7 cellular contexts compared by ENCODE assay signal in the genomic region with DNA sequence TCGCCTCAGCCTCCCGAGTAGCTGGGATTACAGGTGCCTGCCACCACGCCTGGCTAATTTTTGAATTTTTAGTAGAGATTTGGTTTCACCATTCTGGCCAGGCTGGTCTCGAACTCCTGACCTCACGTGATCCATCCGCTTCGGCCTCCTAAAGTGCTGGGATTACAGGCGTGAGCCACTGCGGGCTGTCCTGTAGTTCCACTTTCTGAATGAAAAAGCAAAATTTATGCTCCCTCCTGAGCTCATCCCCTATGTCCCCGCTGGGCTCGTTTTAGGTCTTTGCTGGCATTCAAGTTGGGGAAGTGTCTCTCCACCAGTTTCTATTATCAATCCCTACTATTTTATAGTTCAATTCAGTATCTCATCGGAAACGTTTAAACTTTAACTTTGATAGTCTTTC. TPM values are rescaled to one million over a fixed set of nuclear protein-coding genes. Genes with fewer than 3 reads are reported as not detected.
DNase-seq lines count a peak whose midpoint lies in the region; ATAC-seq and TF ChIP-seq lines count a peak whose summit lies in the region.

No MANE protein-coding gene starts in this region.

- H3K9me3 ChIP-seq in RWPE2 (ENCODE audit: severe bottlenecking) = no peaks in the 10 kb centered on the region
- no peaks in the 10 kb centered on the region for H3K9me3 ChIP-seq in gastrocnemius medialis

- H3K27ac ChIP-seq in RWPE2 (ENCODE audit: poor library complexity, severe bottlenecking) = no peak overlapping the region
- H3K27ac ChIP-seq in gastrocnemius medialis = peak overlapping the region; percentile 80 to 83 (median 82)

- H3K4me3 Mint-ChIP-seq in HFFc6 = peak overlapping the region; percentile 69

- H3K27me3 ChIP-seq in RWPE2 (ENCODE audit: insufficient read depth, poor library complexity, severe bottlenecking) (no peaks in the 10 kb centered on the region), gastrocnemius medialis (no peaks in the 10 kb centered on the region)

- H3K4me3 ChIP-seq in RWPE2 (ENCODE audit: severe bottlenecking) (peak overlapping the region; percentile 29), fibroblast of mammary gland (ENCODE audit: control insufficient read depth, low read depth, low read length) (peak overlapping the region; percentile 52), gastrocnemius medialis (peak overlapping the region; percentile 69 to 80 (median 71))

- H3K36me3 ChIP-seq in RWPE2 (ENCODE audit: low read depth) = no peaks in the 10 kb centered on the region
- H3K36me3 ChIP-seq in gastrocnemius medialis = no peaks in the 10 kb centered on the region

- no peak overlapping the region for H3K27ac Mint-ChIP-seq in HFFc6

- DNase-seq in HFFc6 = no peak
- no peak for DNase-seq in RWPE2 (ENCODE audit: low spot score)
- DNase-seq in fibroblast of mammary gland (ENCODE audit: low read depth) = no peak
- no peak for DNase-seq in gastrocnemius medialis
- DNase-seq in stimulated activated naive CD4-positive, alpha-beta T cell treated with Interleukin-2 at 50 U/mL for 16 hours (lab: John Stamatoyannopoulos, UW) = no peak
- no peak for DNase-seq in NK-92 treated with Interleukin-12 subunit alpha and Interleukin-12 subunit beta, amount 100 ng/mL, for 24 hours (lab: John Stamatoyannopoulos, UW)

- peaks cover 5% of the 10 kb centered on the region; the same call in 1 of the 2 replicates for H3K27me3 Mint-ChIP-seq in HFFc6 (ENCODE audit: insufficient read depth)

- in situ Hi-C loops in gastrocnemius medialis (cut with MboI; ENCODE audit: low sequenced_read_pairs in 4 of 4) = loop anchor here in 3 of 4 donors (10.0 kb wide), 2 partner anchors 92 to 128 kb away; no protein-coding TSS in a partner anchor

- H3K36me3 Mint-ChIP-seq in HFFc6 (ENCODE audit: low read depth) = no peaks in the 10 kb centered on the region

- TF ChIP-seq CTCF in HFFc6 (IDR thresholded peaks at IDR 0.05) (no peak), RWPE2 (IDR thresholded peaks at IDR 0.05; ENCODE audit: poor library complexity, severe bottlenecking) (no peak), fibroblast of mammary gland (conservative IDR thresholded peaks at IDR 0.05; ENCODE audit: control insufficient read depth, insufficient read depth, low read depth, low read length) (no peak), gastrocnemius medialis (IDR thresholded peaks at IDR 0.05 in 4 of 5, conservative IDR thresholded peaks at IDR 0.05 in 1 of 5) (no peak)

- H3K4me1 Mint-ChIP-seq in HFFc6 (ENCODE audit: low read depth) = peaks cover 6% of the 10 kb centered on the region

- H3K4me1 ChIP-seq in RWPE2 (ENCODE audit: insufficient read depth, poor library complexity, severe bottlenecking) (no peaks in the 10 kb centered on the region), gastrocnemius medialis (peaks cover 5 to 11% of the 10 kb centered on the region in 2 donors)

- intact Hi-C loops in gastrocnemius medialis (cut with DNase I; ENCODE audit: low total_unique reads) = loop anchor here (1.0 to 5.0 kb wide), 3 partner anchors 66 to 141 kb away; partner anchors contain the start of genes ACOT2 and RIOX1

- ATAC-seq in RWPE2 (ENCODE audit: low read depth) (no peak), gastrocnemius medialis (no peak), HG03442 (IDR thresholded peaks at IDR 0.05; ENCODE audit: unreplicated experiment) (no peak)

- TF ChIP-seq POLR2A in gastrocnemius medialis (IDR thresholded peaks at IDR 0.05) = no peak

- no peaks in the 10 kb centered on the region for H3K9me3 Mint-ChIP-seq in HFFc6

RNA-seq across cellular contexts. Expression of gene DNAL1, which starts 11.7 kb away (rescaled TPM):
- 10 to 100 TPM; 13.0 to 17.7 (median 14.7) TPM for total RNA-seq in HFFc6 (2021; fragmentation: NEBNext Ultra II Directional; extraction: Animal tissue kit (Norgen Biotek cat#: 25700))
- total RNA-seq in gastrocnemius medialis = 1 to 10 TPM; 6.4 to 8.2 (median 7.7) TPM

RNA-seq across cellular contexts. Expression of gene ACOT6, which starts 20.8 kb away (rescaled TPM):
- not detected for total RNA-seq in HFFc6 (2021; fragmentation: NEBNext Ultra II Directional; extraction: Animal tissue kit (Norgen Biotek cat#: 25700))
- total RNA-seq in gastrocnemius medialis = not detected

RNA-seq across cellular contexts. Expression of gene ACOT4, which starts 41.4 kb away (rescaled TPM):
- not detected for total RNA-seq in HFFc6 (2021; fragmentation: NEBNext Ultra II Directional; extraction: Animal tissue kit (Norgen Biotek cat#: 25700))
- total RNA-seq in gastrocnemius medialis = 1 to 10 TPM in 1 of 4 donors, under 1 TPM in 3; 0.40 to 1.2 (median 0.75) TPM
